ENCODE assay signal across 13 cellular contexts in genomic region chr11:63462126-63462525, GRCh38.
"Had no signal": no experiment of that assay in that cellular context is flagged by ENCODE, and none has a peak within 500 bp of the region (broad histone marks: within the 10 kb centered on the region; RNA-seq: fewer than 3 reads in every experiment).

No MANE protein-coding gene starts in this region.

- DNase-seq: activated CD4-positive, alpha-beta memory T cell treated with anti-CD3 and anti-CD28 coated beads, Interleukin-2, amount 10 ng/mL, durations not matched to agents 7 days and 5 days; activated CD4-positive, alpha-beta T cell treated with anti-CD3 and anti-CD28 coated beads for 48 hours; activated CD8-positive, alpha-beta memory T cell treated with anti-CD3 and anti-CD28 coated beads, Interleukin-2, amount 10 ng/mL, durations not matched to agents 7 days and 5 days; activated gamma-delta T cell; activated naive CD4-positive, alpha-beta T cell treated with anti-CD3 and anti-CD28 coated beads, Interleukin-2, amount 50 U/mL, for 16 hours; activated naive CD8-positive, alpha-beta T cell treated with anti-CD3 and anti-CD28 coated beads, Interleukin-2, amount 50 U/mL, for 24 hours; activated T-cell treated with anti-CD3 and anti-CD28 coated beads for 4 hours; cerebellar nuclear complex; heart left ventricle; psoas muscle; spleen; T-helper 9 cell; tibial artery had no signal
